In the genomic region with DNA sequence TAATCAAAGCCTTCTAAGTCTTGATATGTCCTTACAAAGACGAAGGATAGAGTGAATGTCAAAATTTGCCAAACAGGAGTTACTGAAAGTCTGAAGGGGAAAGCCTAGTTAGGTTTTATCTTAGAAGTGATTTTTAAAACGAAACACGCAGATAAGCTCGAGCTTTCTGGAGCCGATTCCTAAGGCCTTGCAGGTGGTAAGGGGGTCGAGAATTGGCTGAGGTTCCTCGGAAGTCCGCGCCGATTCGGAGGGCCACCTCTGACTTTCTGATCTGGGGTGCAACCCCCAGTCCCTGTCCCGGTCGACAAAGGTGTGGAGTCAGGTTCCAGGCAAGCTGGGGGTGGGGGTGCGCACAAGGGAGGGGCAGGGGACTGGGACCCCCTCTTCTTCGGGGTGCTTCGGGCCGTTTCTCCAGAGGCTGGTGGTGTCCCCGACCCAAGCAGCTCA, we compare ENCODE assay signal across 8 cellular contexts. TPM values are rescaled to one million over a fixed set of nuclear protein-coding genes. Genes with fewer than 3 reads are reported as not detected.
DNase-seq lines count a peak whose midpoint lies in the region; ATAC-seq and TF ChIP-seq lines count a peak whose summit lies in the region.

No MANE protein-coding gene starts in this region.

- no peak for TF ChIP-seq POLR2A in esophagus muscularis mucosa (IDR thresholded peaks at IDR 0.05; ENCODE audit: low read depth)

- DNase-seq in GM12865 (ENCODE audit: low read depth), result no peak
- no peak for DNase-seq in T-helper 17 cell
- DNase-seq in esophagus muscularis mucosa (ENCODE audit: extremely low spot score), result no peak
- peak; percentile 16 for DNase-seq in pons (ENCODE audit: low spot score)
- DNase-seq in activated gamma-delta T cell treated with Interleukin-2 at 50 U/mL for 16 hours, result no peak
- DNase-seq in sciatic nerve (ENCODE audit: low spot score), result no peak

- H3K27me3 Mint-ChIP-seq in T-helper 17 cell, result no peaks in the 10 kb centered on the region

- no peaks in the 10 kb centered on the region for H3K36me3 ChIP-seq in esophagus muscularis mucosa

- peaks cover 22 to 42% (median 38%) of the 10 kb centered on the region in 4 donors for H3K4me1 ChIP-seq in esophagus muscularis mucosa

- H3K27ac Mint-ChIP-seq in T-helper 17 cell, result peak overlapping the region; percentile 91

- no peak for TF ChIP-seq CTCF in GM12865 (IDR thresholded peaks at IDR 0.05; ENCODE audit: insufficient read depth, low read depth, low read length, missing control alignments)
- no peak for TF ChIP-seq CTCF in esophagus muscularis mucosa (IDR thresholded peaks at IDR 0.05)

- H3K36me3 Mint-ChIP-seq in T-helper 17 cell (ENCODE audit: low read depth), result no peaks in the 10 kb centered on the region

- H3K4me3 Mint-ChIP-seq in T-helper 17 cell, result peak overlapping the region; percentile 98

- peaks cover 43% of the 10 kb centered on the region for H3K4me1 Mint-ChIP-seq in T-helper 17 cell

- intact Hi-C loops in esophagus muscularis mucosa (cut with DNase I) (loop anchor here (5.0 to 10.0 kb wide), 2 partner anchors 121 to 267 kb away; no protein-coding TSS in a partner anchor), sciatic nerve (cut with DNase I) (no loop called here)

- H3K9me3 ChIP-seq in T-helper 17 cell (ENCODE audit: control insufficient read depth, low read length, poor library complexity, severe bottlenecking) (peaks cover 3% of the 10 kb centered on the region), esophagus muscularis mucosa (no peaks in the 10 kb centered on the region)

- no peaks in the 10 kb centered on the region for H3K27me3 ChIP-seq in esophagus muscularis mucosa

- ATAC-seq in HG02571 (IDR thresholded peaks at IDR 0.05; ENCODE audit: unreplicated experiment) (peak; percentile 6), T-helper 17 cell (peak; percentile 6), HG03521 (IDR thresholded peaks at IDR 0.05; ENCODE audit: unreplicated experiment) (no peak), sciatic nerve (no peak)

- WGBS in esophagus muscularis mucosa, result 1% methylated on average over 18 of the region's 18 CpGs

- peak overlapping the region; percentile 96 to 99 (median 99) for H3K27ac ChIP-seq in esophagus muscularis mucosa (replicated peaks in 1 of 4)

- no peak for TF ChIP-seq EP300 in esophagus muscularis mucosa (IDR thresholded peaks at IDR 0.05)

- H3K4me3 ChIP-seq in GM12865 (ENCODE audit: low read depth, low read length) (peak overlapping the region; percentile 74), esophagus muscularis mucosa (peak overlapping the region; percentile 81 to 99 (median 96))

RNA-seq across cellular contexts. Expression of a gene that starts 0.7 kb away (rescaled TPM):
- total RNA-seq in T-helper 17 cell (10 to 100 TPM; 39.7 to 41.4 TPM), esophagus muscularis mucosa (10 to 100 TPM; 73.1 to 87.1 (median 77.8) TPM), sciatic nerve (40.4 TPM)

Comparison
In these comparisons a context has a peak if more than half of its experiments do, and no peak if none do; other contexts are left out.
1. ATAC-seq: peak in HG02571 (single experiment) and T-helper 17 cell (single experiment); none in HG03521 (single experiment) and sciatic nerve (single experiment).